ENCODE assay signal across 24 cellular contexts in the genomic region with DNA sequence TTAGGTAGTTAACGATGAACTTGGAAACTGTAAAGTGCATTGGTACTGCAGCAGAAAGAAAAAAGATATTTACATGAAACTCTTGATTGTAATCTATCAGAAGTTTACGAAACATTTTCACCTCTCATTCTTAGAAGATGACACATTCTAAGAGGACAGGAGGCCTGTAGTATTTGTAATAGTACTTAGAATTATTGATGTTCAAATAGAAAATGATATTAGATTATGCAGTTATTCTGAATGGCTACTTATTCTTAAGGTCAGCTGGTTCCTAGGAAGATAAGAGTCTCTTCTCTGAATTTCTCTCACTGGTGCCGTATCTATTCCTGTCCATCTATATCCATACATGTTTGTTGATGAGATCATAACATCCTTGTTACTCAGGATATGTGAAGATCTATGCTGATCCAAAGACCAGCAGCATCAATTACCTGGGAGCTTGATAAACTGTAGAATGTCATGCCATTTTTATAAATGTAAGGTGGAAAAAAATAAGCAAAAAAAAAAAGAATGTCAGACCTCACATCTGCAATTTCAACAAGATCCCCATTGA. TPM values are rescaled to one million over a fixed set of nuclear protein-coding genes. Genes with fewer than 3 reads are reported as not detected.
A peak's percentile ranks its signal among the peaks of the same experiment; 100 is the strongest.
DNase-seq lines count a peak whose midpoint lies in the region; ATAC-seq and TF ChIP-seq lines count a peak whose summit lies in the region.
"Had no signal": no experiment of that assay in that cellular context is flagged by ENCODE, and none has a peak within 500 bp of the region (broad histone marks: within the 10 kb centered on the region; RNA-seq: fewer than 3 reads in every experiment).

No MANE protein-coding gene starts in this region.

- H3K27me3 ChIP-seq in CD4-positive, alpha-beta T cell (ENCODE audit: control insufficient read depth, insufficient read depth, low read length) = no peaks in the 10 kb centered on the region
- no peaks in the 10 kb centered on the region for H3K27me3 ChIP-seq in CD8-positive, alpha-beta memory T cell (ENCODE audit: insufficient read depth, low read length, poor library complexity, severe bottlenecking)
- H3K27me3 ChIP-seq in A673 (replicated peaks; ENCODE audit: insufficient read depth, low read depth, low read length, poor library complexity) = peaks cover 23% of the 10 kb centered on the region
- H3K27me3 ChIP-seq: SJSA1 had no signal

- POLR2A ChIA-PET in CD4-positive, alpha-beta T cell (lab: Charles Lee) = no interaction called here
- POLR2A ChIA-PET in CD8-positive, alpha-beta memory T cell (lab: Charles Lee) = no interaction called here
- POLR2A ChIA-PET in A673 (lab: Charles Lee; ENCODE audit: low non-redundant PET) = interaction anchor here (0.6 kb wide), 1 partner anchor 1738 kb away, joined by 4 read pairs; a partner anchor contains a TSS

- CTCF ChIA-PET in CD4-positive, alpha-beta T cell (lab: Charles Lee) = interaction anchor here (1.7 kb wide), 1 partner anchor 19 kb away, joined by 4 read pairs; no protein-coding TSS in a partner anchor
- CTCF ChIA-PET in CD8-positive, alpha-beta memory T cell (lab: Charles Lee) = interaction anchor here (1.8 kb wide), 1 partner anchor 101 kb away, joined by 5 read pairs; no protein-coding TSS in a partner anchor
- CTCF ChIA-PET in A673 (lab: Charles Lee) = no interaction called here

- no peak overlapping the region for H3K4me3 ChIP-seq in CD8-positive, alpha-beta memory T cell (ENCODE audit: low read length)
- no peak overlapping the region for H3K4me3 ChIP-seq in A673 (ENCODE audit: low read depth, low read length, poor library complexity, severe bottlenecking)
- H3K4me3 ChIP-seq: GM12878, SJSA1, transverse colon had no signal

- H3K36me3 ChIP-seq in CD8-positive, alpha-beta memory T cell (ENCODE audit: insufficient read depth, low read length) = peaks cover 70% of the 10 kb centered on the region
- H3K36me3 ChIP-seq in A673 (ENCODE audit: insufficient read depth, low read length, poor library complexity, severe bottlenecking) = no peaks in the 10 kb centered on the region
- H3K36me3 ChIP-seq: SJSA1, transverse colon had no signal

- peak overlapping the region; percentile 60 for H3K27ac Mint-ChIP-seq in CD4-positive, alpha-beta T cell
- peak overlapping the region; percentile 0 to 77 (median 53) for H3K27ac Mint-ChIP-seq in CD8-positive, alpha-beta memory T cell
- H3K27ac Mint-ChIP-seq in activated T-helper 17 cell treated with anti-CD3 and anti-CD28 coated beads, Interleukin-2, amount 50 U/mL, for 72 hours = peak overlapping the region; percentile 31
- H3K27ac Mint-ChIP-seq in immature natural killer cell = peak overlapping the region in 5 of 6 donors; percentile 3 to 57 (median 38)
- H3K27ac Mint-ChIP-seq: activated naive CD8-positive, alpha-beta T cell treated with anti-CD3 and anti-CD28 coated beads, Interleukin-2, amount 10 ng/mL, durations not matched to agents 7 days and 5 days; progenitor cell of endocrine pancreas had no signal

- ATAC-seq in CD4-positive, alpha-beta T cell (ENCODE audit: poor library complexity) = no peak
- peak; percentile 34 for ATAC-seq in activated T-helper 17 cell treated with anti-CD3 and anti-CD28 coated beads, Interleukin-2, amount 50 U/mL, for 72 hours (replicated peaks)
- ATAC-seq: GM12878, sciatic nerve had no signal

- intact Hi-C loops in CD4-positive, alpha-beta T cell (cut with DNase I, micrococcal nuclease) = no loop called here
- intact Hi-C loops in A673 (cut with micrococcal nuclease; ENCODE audit: unreplicated experiment) = no loop called here

- peaks cover 88% of the 10 kb centered on the region for H3K36me3 Mint-ChIP-seq in CD4-positive, alpha-beta T cell (ENCODE audit: low read depth)
- peaks cover 5 to 84% (median 25%) of the 10 kb centered on the region in 3 donors for H3K36me3 Mint-ChIP-seq in CD8-positive, alpha-beta memory T cell
- H3K36me3 Mint-ChIP-seq in activated T-helper 17 cell treated with anti-CD3 and anti-CD28 coated beads, Interleukin-2, amount 50 U/mL, for 72 hours (ENCODE audit: low read depth) = peaks cover 91% of the 10 kb centered on the region
- peaks cover 11 to 55% (median 42%) of the 10 kb centered on the region in 3 donors for H3K36me3 Mint-ChIP-seq in immature natural killer cell

- BruUV-seq in A673 (replicated peaks; lab: Mats Ljungman, UMichigan) = no TSS peak

- DNase-seq in CD4-positive, alpha-beta T cell = no peak
- DNase-seq in CD8-positive, alpha-beta memory T cell = no peak
- no peak for DNase-seq in immature natural killer cell
- DNase-seq in A673 (ENCODE audit: low spot score) = no peak
- no peak for DNase-seq in AG08395 (ENCODE audit: low spot score)
- no peak for DNase-seq in NCI-H1930 (lab: John Stamatoyannopoulos, UW)
- DNase-seq: activated CD4-positive, alpha-beta T cell treated with anti-CD3 and anti-CD28 coated beads, Interleukin-2, amount 10 ng/mL, durations not matched to agents 24 days and 14 days; activated naive CD8-positive, alpha-beta T cell treated with anti-CD3 and anti-CD28 coated beads, Interleukin-2, amount 10 ng/mL, durations not matched to agents 7 days and 5 days; AML-193; cerebellar nuclear complex; DMS79; GOT3; Kasumi-1; kidney glomerular epithelial cell; NCI-H1048; NCI-H187 treated with DMSO at 0.1 percent for 48 hours; NCI-H526 treated with DMSO at 0.1 percent for 48 hours; stimulated activated CD4-positive, alpha-beta T cell treated with anti-CD3 and anti-CD28 coated beads, Interleukin-15, amount 100 ng/mL, for 24 hours; transverse colon had no signal

- H3K27me3 Mint-ChIP-seq in CD4-positive, alpha-beta T cell = no peaks in the 10 kb centered on the region
- H3K27me3 Mint-ChIP-seq in CD8-positive, alpha-beta memory T cell = no peaks in the 10 kb centered on the region
- no peaks in the 10 kb centered on the region for H3K27me3 Mint-ChIP-seq in activated T-helper 17 cell treated with anti-CD3 and anti-CD28 coated beads, Interleukin-2, amount 50 U/mL, for 72 hours
- peaks cover 0 to 3% (median 2%) of the 10 kb centered on the region in 3 donors for H3K27me3 Mint-ChIP-seq in immature natural killer cell (ENCODE audit: low read depth in 3 of 3)
- H3K27me3 Mint-ChIP-seq: activated CD4-positive, alpha-beta T cell treated with anti-CD3 and anti-CD28 coated beads, Interleukin-2, amount 10 ng/mL, durations not matched to agents 24 days and 14 days; activated naive CD8-positive, alpha-beta T cell treated with anti-CD3 and anti-CD28 coated beads, Interleukin-2, amount 10 ng/mL, durations not matched to agents 7 days and 5 days; progenitor cell of endocrine pancreas had no signal

- H3K4me1 ChIP-seq in CD8-positive, alpha-beta memory T cell (ENCODE audit: insufficient read depth, low read length) = peaks cover 6% of the 10 kb centered on the region
- no peaks in the 10 kb centered on the region for H3K4me1 ChIP-seq in A673 (ENCODE audit: insufficient read depth, low read length, poor library complexity, severe bottlenecking)
- H3K4me1 ChIP-seq: SJSA1, transverse colon had no signal

- no peak overlapping the region for H3K27ac ChIP-seq in CD4-positive, alpha-beta T cell (ENCODE audit: low read depth, low read length)
- H3K27ac ChIP-seq in CD8-positive, alpha-beta memory T cell (ENCODE audit: low read depth, low read length) = peak overlapping the region; percentile 6
- no peak overlapping the region for H3K27ac ChIP-seq in A673 (ENCODE audit: low read depth, low read length, poor library complexity, severe bottlenecking)
- H3K27ac ChIP-seq: SJSA1, transverse colon had no signal

- H3K9me3 ChIP-seq in CD4-positive, alpha-beta T cell (ENCODE audit: control insufficient read depth, low read length) = no peaks in the 10 kb centered on the region
- H3K9me3 ChIP-seq in CD8-positive, alpha-beta memory T cell (ENCODE audit: low read length) = no peaks in the 10 kb centered on the region
- no peaks in the 10 kb centered on the region for H3K9me3 ChIP-seq in A673 (ENCODE audit: low read depth, low read length, poor library complexity, severe bottlenecking)
- H3K9me3 ChIP-seq: SJSA1, transverse colon had no signal

- peaks cover 41% of the 10 kb centered on the region for H3K4me1 Mint-ChIP-seq in CD4-positive, alpha-beta T cell (ENCODE audit: low read depth)
- H3K4me1 Mint-ChIP-seq in CD8-positive, alpha-beta memory T cell = peaks cover 14 to 46% (median 44%) of the 10 kb centered on the region in 3 donors
- H3K4me1 Mint-ChIP-seq in activated T-helper 17 cell treated with anti-CD3 and anti-CD28 coated beads, Interleukin-2, amount 50 U/mL, for 72 hours = peaks cover 21% of the 10 kb centered on the region
- peaks cover 3 to 16% of the 10 kb centered on the region in 2 donors for H3K4me1 Mint-ChIP-seq in immature natural killer cell

- TF ChIP-seq CTCF in CD4-positive, alpha-beta T cell (IDR thresholded peaks at IDR 0.05) = no peak
- TF ChIP-seq CTCF in A673 (conservative IDR thresholded peaks at IDR 0.05; ENCODE audit: low read depth, low read length) = no peak

- H3K4me3 Mint-ChIP-seq in CD4-positive, alpha-beta T cell = no peak overlapping the region
- no peak overlapping the region for H3K4me3 Mint-ChIP-seq in CD8-positive, alpha-beta memory T cell
- peak overlapping the region; percentile 35 for H3K4me3 Mint-ChIP-seq in activated T-helper 17 cell treated with anti-CD3 and anti-CD28 coated beads, Interleukin-2, amount 50 U/mL, for 72 hours
- no peak overlapping the region for H3K4me3 Mint-ChIP-seq in immature natural killer cell
- H3K4me3 Mint-ChIP-seq: activated CD4-positive, alpha-beta T cell treated with anti-CD3 and anti-CD28 coated beads, Interleukin-2, amount 10 ng/mL, durations not matched to agents 24 days and 14 days; activated naive CD8-positive, alpha-beta T cell treated with anti-CD3 and anti-CD28 coated beads, Interleukin-2, amount 10 ng/mL, durations not matched to agents 7 days and 5 days had no signal

- H3K9me3 Mint-ChIP-seq in CD4-positive, alpha-beta T cell = no peaks in the 10 kb centered on the region
- no peaks in the 10 kb centered on the region for H3K9me3 Mint-ChIP-seq in CD8-positive, alpha-beta memory T cell
- H3K9me3 Mint-ChIP-seq in activated T-helper 17 cell treated with anti-CD3 and anti-CD28 coated beads, Interleukin-2, amount 50 U/mL, for 72 hours = no peaks in the 10 kb centered on the region
- no peaks in the 10 kb centered on the region for H3K9me3 Mint-ChIP-seq in immature natural killer cell
- H3K9me3 Mint-ChIP-seq: activated CD4-positive, alpha-beta T cell treated with anti-CD3 and anti-CD28 coated beads, Interleukin-2, amount 10 ng/mL, durations not matched to agents 24 days and 14 days; activated naive CD8-positive, alpha-beta T cell treated with anti-CD3 and anti-CD28 coated beads, Interleukin-2, amount 10 ng/mL, durations not matched to agents 7 days and 5 days had no signal

RNA-seq across cellular contexts. Expression of a gene that starts 42.2 kb away (rescaled TPM):
- 100 to 1,000 TPM; 125 TPM for total RNA-seq in CD4-positive, alpha-beta T cell
- total RNA-seq in CD8-positive, alpha-beta memory T cell = 10 to 100 TPM; 32.0 to 32.9 TPM
- 12.1 TPM for polyA plus RNA-seq in CD8-positive, alpha-beta memory T cell
- total RNA-seq in activated T-helper 17 cell treated with anti-CD3 and anti-CD28 coated beads, Interleukin-2, amount 50 U/mL, for 72 hours = 10 to 100 TPM; 35.1 to 84.8 TPM
- 10 to 100 TPM in 1 of 3 donors, 1 to 10 TPM in 2; 6.7 to 14.0 (median 7.4) TPM for polyA plus RNA-seq in immature natural killer cell
- total RNA-seq in A673 (2021) = 23.3 TPM in 2 replicates
